ENCODE assay signal across 8 cellular contexts in the genomic region with DNA sequence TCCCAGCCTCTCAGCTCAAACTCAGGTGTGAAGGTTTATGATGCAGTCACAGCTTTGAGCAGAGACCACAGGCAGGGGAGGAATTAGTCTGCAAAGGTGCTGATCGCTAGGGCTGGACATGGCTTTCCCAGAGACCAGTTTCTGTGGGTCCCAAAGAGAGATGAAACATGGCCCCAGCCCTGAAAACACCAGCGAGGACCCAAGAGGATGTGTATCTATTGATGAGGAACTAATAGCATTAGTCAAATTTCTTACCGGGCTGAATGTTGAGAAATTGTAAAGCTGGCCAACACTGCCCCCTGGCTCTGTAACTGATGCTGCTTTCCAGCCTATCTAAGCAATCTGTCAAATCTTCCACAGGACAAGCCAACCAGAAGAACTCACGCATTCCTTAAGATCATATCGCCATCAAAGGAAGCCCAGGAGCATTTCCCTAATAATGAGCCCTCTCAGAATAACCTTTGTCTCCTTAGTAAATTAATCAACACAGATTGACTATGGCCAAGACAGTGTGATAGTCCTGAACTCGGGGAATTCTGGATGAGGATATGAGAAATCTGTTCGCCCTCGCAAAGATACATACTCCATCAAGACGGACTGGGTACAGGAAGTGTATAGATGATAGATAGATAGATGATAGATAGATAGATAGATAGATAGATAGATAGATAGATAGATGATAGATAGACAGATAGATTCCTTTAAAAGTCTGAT. TPM values are rescaled to one million over a fixed set of nuclear protein-coding genes. Genes with fewer than 3 reads are reported as not detected.
DNase-seq lines count a peak whose midpoint lies in the region; ATAC-seq and TF ChIP-seq lines count a peak whose summit lies in the region.

No MANE protein-coding gene starts in this region.

- POLR2A ChIA-PET in activated B cell treated with CpG ODN at 0.5 μM for 24 hours (lab: Charles Lee) = interaction anchor here (1.0 to 1.9 kb wide), 3 partner anchors 9 to 71 kb away, joined by 3 to 13 read pairs (median 5); no protein-coding TSS in a partner anchor

- TF ChIP-seq CTCF in NB4 (IDR thresholded peaks at IDR 0.05; ENCODE audit: low read depth, low read length) = peak; percentile 72
- TF ChIP-seq CTCF in activated B cell treated with CpG ODN at 0.5 μM for 24 hours (IDR thresholded peaks at IDR 0.05) = peak; percentile 36
- TF ChIP-seq CTCF in coronary artery (IDR thresholded peaks at IDR 0.05) = peak; percentile 53
- TF ChIP-seq CTCF in lower leg skin (IDR thresholded peaks at IDR 0.05) = peak in 1 of 3 donors; percentile 73

- H3K4me3 ChIP-seq in NB4 (ENCODE audit: low read depth, low read length) (no peak overlapping the region), coronary artery (no peak overlapping the region), lower leg skin (ENCODE audit: low read depth, poor library complexity, severe bottlenecking) (no peak overlapping the region)

- no peaks in the 10 kb centered on the region for H3K9me3 Mint-ChIP-seq in activated B cell treated with CpG ODN at 0.5 μM for 24 hours

- no peak overlapping the region for H3K4me3 Mint-ChIP-seq in activated B cell treated with CpG ODN at 0.5 μM for 24 hours

- CTCF ChIA-PET in activated B cell treated with CpG ODN at 0.5 μM for 24 hours (lab: Charles Lee) = interaction anchor here (0.7 to 5.4 kb wide), 5 partner anchors 9 to 135 kb away, joined by 3 to 113 read pairs (median 4); partner anchors contain the start of gene APMAP

- intact Hi-C loops in activated B cell treated with CpG ODN at 0.5 μM for 24 hours (cut with micrococcal nuclease) = loop anchor here (1.0 to 5.0 kb wide), 7 partner anchors 8 to 1068 kb away; partner anchors contain the start of gene ENTPD6
- intact Hi-C loops in lower leg skin (cut with DNase I; ENCODE audit: low total_unique reads) = loop anchor here (2.0 kb wide), 1 partner anchor 71 kb away; no protein-coding TSS in a partner anchor

- no peak for TF ChIP-seq POLR2A in NB4 (IDR thresholded peaks at IDR 0.05; ENCODE audit: extremely low read depth, insufficient read length)
- TF ChIP-seq POLR2A in lower leg skin (IDR thresholded peaks at IDR 0.05) = no peak

- no peaks in the 10 kb centered on the region for H3K36me3 Mint-ChIP-seq in activated B cell treated with CpG ODN at 0.5 μM for 24 hours (ENCODE audit: low read depth)

- 12 to 18% methylated on average over 9 of the region's 9 CpGs for WGBS in lower leg skin, 2 donors

- ATAC-seq in GM21529 (IDR thresholded peaks at IDR 0.05; ENCODE audit: unreplicated experiment) = peak; percentile 78
- ATAC-seq in activated B cell treated with CpG ODN at 0.5 μM for 24 hours (ENCODE audit: low read depth) = peak; percentile 86
- no peak for ATAC-seq in HG03280 (IDR thresholded peaks at IDR 0.05; ENCODE audit: unreplicated experiment)

- no peak overlapping the region for H3K27ac ChIP-seq in coronary artery

- H3K27ac Mint-ChIP-seq in activated B cell treated with CpG ODN at 0.5 μM for 24 hours = no peak overlapping the region

- peaks cover under 1% of the 10 kb centered on the region for H3K27me3 Mint-ChIP-seq in activated B cell treated with CpG ODN at 0.5 μM for 24 hours

- DNase-seq in DMS79 treated with DMSO at 0.1 percent for 48 hours (lab: John Stamatoyannopoulos, UW) = peak; percentile 62
- peak; percentile 70 for DNase-seq in NB4 (ENCODE audit: low read depth)
- DNase-seq in activated B cell treated with CpG ODN at 0.5 μM for 24 hours = peak; percentile 48
- no peak for DNase-seq in coronary artery (ENCODE audit: low spot score)
- peak; percentile 74 to 94 for DNase-seq in lower leg skin (ENCODE audit: low spot score in 2 of 2)
- DNase-seq in stimulated activated CD8-positive, alpha-beta memory T cell treated with anti-CD3 and anti-CD28 coated beads, Interleukin-15, amount 100 ng/mL, for 4 hours (ENCODE audit: low read depth in 2 of 2) = peak; percentile 27 to 47

- peaks cover 21% of the 10 kb centered on the region for H3K4me1 Mint-ChIP-seq in activated B cell treated with CpG ODN at 0.5 μM for 24 hours

RNA-seq across cellular contexts. Expression of gene ACSS1, which starts 7.8 kb away (rescaled TPM):
- 30.5 and 34.4 TPM in 2 replicates for total RNA-seq in activated B cell treated with CpG ODN at 0.5 μM for 24 hours
- 10 to 100 TPM; 33.7 to 42.3 (median 38.4) TPM for total RNA-seq in lower leg skin

RNA-seq across cellular contexts. Expression of gene VSX1, which starts 16.2 kb away (rescaled TPM):
- total RNA-seq in activated B cell treated with CpG ODN at 0.5 μM for 24 hours (not detected in 2 replicates), lower leg skin (not detected)
